ENCODE assay signal across 8 cellular contexts in genomic region chr20:5073154-5074049, GRCh38. TPM values are rescaled to one million over a fixed set of nuclear protein-coding genes. Genes with fewer than 3 reads are reported as not detected.
DNase-seq lines count a peak whose midpoint lies in the region; ATAC-seq and TF ChIP-seq lines count a peak whose summit lies in the region.

No MANE protein-coding gene starts in this region.

- H3K9me3 ChIP-seq in BLaER1 treated with 17β-estradiol and CSF1 and Interleukin-3, amounts not matched to agents 10 nM and 100 nM (replicated peaks in 1 of 11) = no peaks in the 10 kb centered on the region
- H3K9me3 ChIP-seq in adipocyte (ENCODE audit: control insufficient read depth, low read length) (no peaks in the 10 kb centered on the region), right atrium auricular region (no peaks in the 10 kb centered on the region)

- peak overlapping the region in 9 of 11 experiments; percentile 5 to 74 (median 55); a peak in 14 of 22 replicates for H3K4me2 ChIP-seq in BLaER1 treated with 17β-estradiol and CSF1 and Interleukin-3, amounts not matched to agents 10 nM and 100 nM

- in situ Hi-C loops in KBM-7 (cut with MboI; ENCODE audit: low pct_unique_long_range_greater_than_20kb, low sequenced_read_pairs) = no loop called here

- H3K27ac ChIP-seq in BLaER1 treated with 17β-estradiol and CSF1 and Interleukin-3, amounts not matched to agents 10 nM and 100 nM = peak overlapping the region; percentile 12 to 76 (median 64); a peak in 18 of 22 replicates
- peak overlapping the region; percentile 43 to 62 for H3K27ac ChIP-seq in right atrium auricular region

- H3K36me3 ChIP-seq in BLaER1 treated with 17β-estradiol and CSF1 and Interleukin-3, amounts not matched to agents 10 nM and 100 nM = no peaks in the 10 kb centered on the region
- H3K36me3 ChIP-seq in adipocyte (ENCODE audit: control insufficient read depth, insufficient read depth, low read length, severe bottlenecking) (no peaks in the 10 kb centered on the region), right atrium auricular region (no peaks in the 10 kb centered on the region)

- no peaks in the 10 kb centered on the region for H4K20me1 ChIP-seq in BLaER1 treated with 17β-estradiol and CSF1 and Interleukin-3, amounts not matched to agents 10 nM and 100 nM

- no peak for TF ChIP-seq CTCF in right atrium auricular region (IDR thresholded peaks at IDR 0.05)

- H3K27me3 ChIP-seq in BLaER1 treated with 17β-estradiol and CSF1 and Interleukin-3, amounts not matched to agents 10 nM and 100 nM = no peaks in the 10 kb centered on the region
- no peaks in the 10 kb centered on the region for H3K27me3 ChIP-seq in adipocyte (replicated peaks; ENCODE audit: control insufficient read depth, insufficient read depth, low read length)
- H3K27me3 ChIP-seq in right atrium auricular region = no peaks in the 10 kb centered on the region

- no peak overlapping the region for H3K4me3 ChIP-seq in BLaER1 treated with 17β-estradiol and CSF1 and Interleukin-3, amounts not matched to agents 10 nM and 100 nM
- H3K4me3 ChIP-seq in adipocyte (ENCODE audit: low read length) = no peak overlapping the region
- no peak overlapping the region for H3K4me3 ChIP-seq in right atrium auricular region
- H3K4me3 ChIP-seq in skeletal muscle cell (ENCODE audit: low read depth, low read length) = no peak overlapping the region

- peak overlapping the region in 8 of 11 experiments; percentile 10 to 60 (median 46); a peak in 12 of 22 replicates for H3K9ac ChIP-seq in BLaER1 treated with 17β-estradiol and CSF1 and Interleukin-3, amounts not matched to agents 10 nM and 100 nM
- H3K9ac ChIP-seq in adipocyte (ENCODE audit: low read length) = peak overlapping the region; percentile 62

- DNase-seq in KBM-7 (peak; percentile 69), adipocyte (ENCODE audit: low read depth) (peak; percentile 92), right atrium auricular region (ENCODE audit: low spot score) (peak; percentile 93), skeletal muscle cell (ENCODE audit: low read depth) (peak; percentile 21), NCI-H1694 treated with DMSO at 0.1 percent for 48 hours (lab: John Stamatoyannopoulos, UW) (no peak), DMS114 treated with DMSO at 0.1 percent for 48 hours (lab: John Stamatoyannopoulos, UW; ENCODE audit: unreplicated experiment) (no peak)

- H3K4me1 ChIP-seq in BLaER1 treated with 17β-estradiol and CSF1 and Interleukin-3, amounts not matched to agents 10 nM and 100 nM = peaks cover 23 to 79% (median 47%) of the 10 kb centered on the region in 10 experiments
- H3K4me1 ChIP-seq in adipocyte (ENCODE audit: control insufficient read depth, insufficient read depth, low read length) = peaks cover 14% of the 10 kb centered on the region
- peaks cover 0 to 16% of the 10 kb centered on the region in 2 donors for H3K4me1 ChIP-seq in right atrium auricular region

- no peak for ATAC-seq in HG03520 (IDR thresholded peaks at IDR 0.05; ENCODE audit: unreplicated experiment)

RNA-seq across cellular contexts. Expression of gene TMEM230, which starts 39.5 kb away (rescaled TPM):
- 100 to 1,000 TPM in 1 of 2 donors, 10 to 100 TPM in 1; 77.7 to 101 TPM for total RNA-seq in right atrium auricular region

RNA-seq across cellular contexts. Expression of gene PCNA, which starts 46.4 kb away (rescaled TPM):
- total RNA-seq in right atrium auricular region = 10 to 100 TPM; 25.3 to 25.4 TPM

RNA-seq across cellular contexts. Expression of gene CDS2, which starts 53.4 kb away (rescaled TPM):
- 10 to 100 TPM; 45.5 to 60.8 TPM for total RNA-seq in right atrium auricular region

Comparison
In these comparisons a context has a peak if more than half of its experiments do, and no peak if none do; other contexts are left out.
1. DNase-seq: peak in KBM-7 (single experiment), adipocyte (single experiment), right atrium auricular region (single experiment) and skeletal muscle cell (single experiment); none in NCI-H1694 treated with DMSO at 0.1 percent for 48 hours (single experiment) and DMS114 treated with DMSO at 0.1 percent for 48 hours (single experiment).